ENCODE assay signal across 1 cellular context in the genomic region with DNA sequence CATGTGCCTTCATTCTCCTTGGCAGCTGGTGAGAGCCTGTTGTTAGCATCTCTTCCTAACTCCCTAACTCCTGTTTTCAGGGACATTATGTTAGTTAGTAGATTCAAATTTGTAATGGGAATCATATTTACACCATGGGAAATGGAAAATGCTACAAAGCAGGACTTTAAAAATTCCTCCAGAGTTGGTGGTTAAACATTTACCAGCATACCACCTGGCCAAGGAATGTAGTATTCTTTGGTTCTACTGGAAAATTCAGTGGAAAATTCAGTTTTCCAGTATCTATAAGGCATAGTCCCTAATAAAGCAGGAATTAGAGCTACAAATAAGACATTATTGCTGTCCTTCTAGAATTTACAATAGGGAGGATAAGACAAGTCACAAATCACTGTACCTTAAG.
TF ChIP-seq lines count a peak whose summit lies in the region.

No MANE protein-coding gene starts in this region.

TF ChIP-seq in HepG2, 621 proteins besides CTCF, POLR2A, EP300 and RAD21:
- TF ChIP-seq, protein P1, sequence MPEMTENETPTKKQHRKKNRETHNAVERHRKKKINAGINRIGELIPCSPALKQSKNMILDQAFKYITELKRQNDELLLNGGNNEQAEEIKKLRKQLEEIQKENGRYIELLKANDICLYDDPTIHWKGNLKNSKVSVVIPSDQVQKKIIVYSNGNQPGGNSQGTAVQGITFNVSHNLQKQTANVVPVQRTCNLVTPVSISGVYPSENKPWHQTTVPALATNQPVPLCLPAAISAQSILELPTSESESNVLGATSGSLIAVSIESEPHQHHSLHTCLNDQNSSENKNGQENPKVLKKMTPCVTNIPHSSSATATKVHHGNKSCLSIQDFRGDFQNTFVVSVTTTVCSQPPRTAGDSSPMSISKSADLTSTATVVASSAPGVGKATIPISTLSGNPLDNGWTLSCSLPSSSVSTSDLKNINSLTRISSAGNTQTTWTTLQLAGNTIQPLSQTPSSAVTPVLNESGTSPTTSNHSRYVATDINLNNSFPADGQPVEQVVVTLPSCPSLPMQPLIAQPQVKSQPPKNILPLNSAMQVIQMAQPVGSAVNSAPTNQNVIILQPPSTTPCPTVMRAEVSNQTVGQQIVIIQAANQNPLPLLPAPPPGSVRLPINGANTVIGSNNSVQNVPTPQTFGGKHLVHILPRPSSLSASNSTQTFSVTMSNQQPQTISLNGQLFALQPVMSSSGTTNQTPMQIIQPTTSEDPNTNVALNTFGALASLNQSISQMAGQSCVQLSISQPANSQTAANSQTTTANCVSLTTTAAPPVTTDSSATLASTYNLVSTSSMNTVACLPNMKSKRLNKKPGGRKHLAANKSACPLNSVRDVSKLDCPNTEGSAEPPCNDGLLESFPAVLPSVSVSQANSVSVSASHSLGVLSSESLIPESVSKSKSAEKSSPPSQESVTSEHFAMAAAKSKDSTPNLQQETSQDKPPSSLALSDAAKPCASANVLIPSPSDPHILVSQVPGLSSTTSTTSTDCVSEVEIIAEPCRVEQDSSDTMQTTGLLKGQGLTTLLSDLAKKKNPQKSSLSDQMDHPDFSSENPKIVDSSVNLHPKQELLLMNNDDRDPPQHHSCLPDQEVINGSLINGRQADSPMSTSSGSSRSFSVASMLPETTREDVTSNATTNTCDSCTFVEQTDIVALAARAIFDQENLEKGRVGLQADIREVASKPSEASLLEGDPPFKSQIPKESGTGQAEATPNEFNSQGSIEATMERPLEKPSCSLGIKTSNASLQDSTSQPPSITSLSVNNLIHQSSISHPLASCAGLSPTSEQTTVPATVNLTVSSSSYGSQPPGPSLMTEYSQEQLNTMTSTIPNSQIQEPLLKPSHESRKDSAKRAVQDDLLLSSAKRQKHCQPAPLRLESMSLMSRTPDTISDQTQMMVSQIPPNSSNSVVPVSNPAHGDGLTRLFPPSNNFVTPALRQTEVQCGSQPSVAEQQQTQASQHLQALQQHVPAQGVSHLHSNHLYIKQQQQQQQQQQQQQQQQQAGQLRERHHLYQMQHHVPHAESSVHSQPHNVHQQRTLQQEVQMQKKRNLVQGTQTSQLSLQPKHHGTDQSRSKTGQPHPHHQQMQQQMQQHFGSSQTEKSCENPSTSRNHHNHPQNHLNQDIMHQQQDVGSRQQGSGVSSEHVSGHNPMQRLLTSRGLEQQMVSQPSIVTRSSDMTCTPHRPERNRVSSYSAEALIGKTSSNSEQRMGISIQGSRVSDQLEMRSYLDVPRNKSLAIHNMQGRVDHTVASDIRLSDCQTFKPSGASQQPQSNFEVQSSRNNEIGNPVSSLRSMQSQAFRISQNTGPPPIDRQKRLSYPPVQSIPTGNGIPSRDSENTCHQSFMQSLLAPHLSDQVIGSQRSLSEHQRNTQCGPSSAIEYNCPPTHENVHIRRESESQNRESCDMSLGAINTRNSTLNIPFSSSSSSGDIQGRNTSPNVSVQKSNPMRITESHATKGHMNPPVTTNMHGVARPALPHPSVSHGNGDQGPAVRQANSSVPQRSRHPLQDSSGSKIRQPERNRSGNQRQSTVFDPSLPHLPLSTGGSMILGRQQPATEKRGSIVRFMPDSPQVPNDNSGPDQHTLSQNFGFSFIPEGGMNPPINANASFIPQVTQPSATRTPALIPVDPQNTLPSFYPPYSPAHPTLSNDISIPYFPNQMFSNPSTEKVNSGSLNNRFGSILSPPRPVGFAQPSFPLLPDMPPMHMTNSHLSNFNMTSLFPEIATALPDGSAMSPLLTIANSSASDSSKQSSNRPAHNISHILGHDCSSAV (CRISPR knock-in tag; IDR thresholded peaks at IDR 0.05; ENCODE audit: borderline replicate concordance), result no peak
- TF ChIP-seq SYNCRIP (IDR thresholded peaks at IDR 0.05; ENCODE audit: insufficient read depth, low read depth, low read length) (no peak), BRD4 (CRISPR knock-in tag; IDR thresholded peaks at IDR 0.05) (no peak), CCAR2 (optimal IDR thresholded peaks at IDR 0.05; ENCODE audit: low read depth, low read length) (no peak), ELK4 (CRISPR knock-in tag; IDR thresholded peaks at IDR 0.05; ENCODE audit: borderline replicate concordance) (no peak), ZNF142 (CRISPR knock-in tag; IDR thresholded peaks at IDR 0.05) (no peak)
